ENCODE assay signal across 2 cellular contexts in the genomic region with DNA sequence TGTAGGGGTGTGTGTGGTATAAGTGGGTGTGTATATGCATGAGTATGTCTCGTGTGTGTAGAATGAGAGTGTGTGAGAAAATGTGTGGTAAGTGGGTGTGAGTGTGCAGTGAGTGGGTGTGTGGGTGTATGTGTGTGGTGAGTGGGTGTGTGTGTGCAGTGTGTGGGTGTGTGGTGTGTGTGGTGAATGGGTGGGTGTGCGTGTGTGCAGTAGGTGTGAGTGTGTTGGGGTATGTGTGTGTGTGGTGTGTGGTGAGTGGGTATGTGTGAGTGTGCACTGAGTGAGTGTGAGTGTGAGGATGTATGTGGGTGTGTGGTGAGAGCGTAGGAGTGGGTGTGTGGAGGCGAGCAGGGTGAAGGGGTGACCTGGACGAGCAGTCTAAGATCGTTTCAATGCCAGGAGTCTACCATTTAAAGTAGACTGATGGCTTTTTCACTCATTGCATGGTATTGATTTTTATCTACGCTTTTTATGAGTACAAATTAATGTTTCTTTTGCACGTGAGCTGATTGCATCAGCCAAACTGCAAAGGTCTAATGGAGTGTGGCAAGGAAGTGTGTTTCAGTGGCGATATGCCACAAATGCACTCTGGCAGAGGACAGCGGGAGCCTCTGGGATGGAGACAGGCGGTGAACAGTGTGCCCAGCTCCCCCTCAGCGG.
TF ChIP-seq lines count a peak whose summit lies in the region.

No MANE protein-coding gene starts in this region.

TF ChIP-seq in HepG2, 621 proteins besides CTCF, POLR2A, EP300 and RAD21:
- no peak for TF ChIP-seq ZNF263 (CRISPR knock-in tag; IDR thresholded peaks at IDR 0.05)
- TF ChIP-seq, protein P1, sequence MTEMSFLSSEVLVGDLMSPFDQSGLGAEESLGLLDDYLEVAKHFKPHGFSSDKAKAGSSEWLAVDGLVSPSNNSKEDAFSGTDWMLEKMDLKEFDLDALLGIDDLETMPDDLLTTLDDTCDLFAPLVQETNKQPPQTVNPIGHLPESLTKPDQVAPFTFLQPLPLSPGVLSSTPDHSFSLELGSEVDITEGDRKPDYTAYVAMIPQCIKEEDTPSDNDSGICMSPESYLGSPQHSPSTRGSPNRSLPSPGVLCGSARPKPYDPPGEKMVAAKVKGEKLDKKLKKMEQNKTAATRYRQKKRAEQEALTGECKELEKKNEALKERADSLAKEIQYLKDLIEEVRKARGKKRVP (CRISPR knock-in tag; IDR thresholded peaks at IDR 0.05), result 0 out of 4 replicates have a peak, but pooled peaks of 1 of the 2 experiments have one; percentile 67
- 0 out of 2 replicates have a peak, but pooled peaks have one; percentile 7 for TF ChIP-seq JUNB (CRISPR knock-in tag; IDR thresholded peaks at IDR 0.05; ENCODE audit: borderline replicate concordance)
- TF ChIP-seq PHF20 (CRISPR knock-in tag; IDR thresholded peaks at IDR 0.05), result no peak
- TF ChIP-seq MTF2 (CRISPR knock-in tag; IDR thresholded peaks at IDR 0.05; ENCODE audit: borderline replicate concordance), result no peak
- peak; percentile 49; the same call in 1 of the 2 replicates for TF ChIP-seq ZNF646 (CRISPR knock-in tag; IDR thresholded peaks at IDR 0.05)
- TF ChIP-seq BRD4 (CRISPR knock-in tag; IDR thresholded peaks at IDR 0.05), result no peak
- TF ChIP-seq EEA1 (CRISPR knock-in tag; IDR thresholded peaks at IDR 0.05; ENCODE audit: borderline replicate concordance), result no peak
- TF ChIP-seq KLF16 (CRISPR knock-in tag; IDR thresholded peaks at IDR 0.05), result no peak
- no peak for TF ChIP-seq ZBTB2 (CRISPR knock-in tag; IDR thresholded peaks at IDR 0.05; ENCODE audit: low read depth)
- TF ChIP-seq GATAD2A (CRISPR knock-in tag; IDR thresholded peaks at IDR 0.05), result no peak
- TF ChIP-seq EHMT2 (IDR thresholded peaks at IDR 0.05; ENCODE audit: borderline replicate concordance, low read depth, low read length), result no peak
- TF ChIP-seq REXO4 (CRISPR knock-in tag; IDR thresholded peaks at IDR 0.05; ENCODE audit: borderline replicate concordance), result no peak
- 0 out of 2 replicates have a peak, but pooled peaks have one; percentile 20 for TF ChIP-seq CEBPG (CRISPR knock-in tag; IDR thresholded peaks at IDR 0.05)
- no peak for TF ChIP-seq RBFOX2 (IDR thresholded peaks at IDR 0.05; ENCODE audit: low read depth, low read length)
- no peak for TF ChIP-seq NFKB2 (CRISPR knock-in tag; IDR thresholded peaks at IDR 0.05; ENCODE audit: borderline replicate concordance)

TF ChIP-seq in WTC11, 78 proteins besides CTCF, POLR2A, EP300 and RAD21:
- TF ChIP-seq PRDM15 (CRISPR knock-in tag; IDR thresholded peaks at IDR 0.05), result 0 out of 2 replicates have a peak, but pooled peaks have one; percentile 16
- no peak for TF ChIP-seq ZMAT4 (CRISPR knock-in tag; IDR thresholded peaks at IDR 0.05)
TF ChIP-seq in WTC11: peak in this region for 1.
